1 cellular context compared by ENCODE assay signal in the genomic region with DNA sequence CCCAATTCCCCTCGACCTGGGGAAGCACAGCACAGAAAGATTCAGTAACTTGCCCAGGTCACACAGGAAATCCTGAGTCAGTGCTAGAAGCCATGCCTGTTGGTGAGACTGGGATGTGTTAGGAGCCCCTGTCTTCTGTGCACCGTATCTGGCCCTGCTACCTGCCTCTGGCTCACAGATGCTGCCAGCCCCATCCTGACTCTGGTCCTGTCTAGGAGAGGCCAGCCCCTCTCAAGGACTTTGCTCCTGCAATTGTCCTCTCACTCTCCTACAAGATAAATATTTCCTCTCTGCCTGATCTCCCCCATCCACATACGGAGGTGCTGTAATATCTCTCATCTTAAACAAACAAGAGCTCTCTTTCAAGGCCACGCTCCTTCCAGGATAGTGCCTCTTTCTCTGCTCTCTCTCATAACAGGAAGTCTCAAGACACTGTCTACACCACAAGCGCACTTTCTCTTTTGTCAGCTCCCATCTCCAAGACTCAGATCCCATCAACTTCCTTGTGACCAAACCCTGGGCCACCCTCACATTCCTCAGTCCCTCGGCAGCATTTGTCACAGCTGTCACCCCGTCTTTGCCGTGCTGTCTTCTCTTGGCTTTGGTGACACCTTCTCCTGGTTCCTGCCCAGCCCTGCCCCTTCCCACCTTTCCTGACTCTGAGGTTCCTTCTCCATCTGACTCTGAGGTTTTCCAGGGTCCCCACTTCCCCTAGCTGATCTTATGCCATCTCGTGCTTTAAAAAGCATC.
A peak's percentile ranks its signal among the peaks of the same experiment; 100 is the strongest.
TF ChIP-seq lines count a peak whose summit lies in the region.

No MANE protein-coding gene starts in this region.

TF ChIP-seq in HepG2, 621 proteins besides CTCF, POLR2A, EP300 and RAD21 (continues in another document):
- TF ChIP-seq ZFX (CRISPR knock-in tag; IDR thresholded peaks at IDR 0.05; ENCODE audit: low read depth) (0 out of 2 replicates have a peak, but pooled peaks have one; percentile 16), GATAD2A (CRISPR knock-in tag; IDR thresholded peaks at IDR 0.05) (peak; percentile 73), ZNF768 (CRISPR knock-in tag; IDR thresholded peaks at IDR 0.05) (peak; percentile 63), SP5 (CRISPR knock-in tag; IDR thresholded peaks at IDR 0.05; ENCODE audit: borderline replicate concordance, low read depth) (no peak), SATB2 (CRISPR knock-in tag; IDR thresholded peaks at IDR 0.05) (no peak), FOXA1 (IDR thresholded peaks at IDR 0.05) (no peak), FOXA1 (CRISPR knock-in tag; IDR thresholded peaks at IDR 0.05) (peak; percentile 56; the same call in 1 of the 2 replicates), HMG20B (CRISPR knock-in tag; conservative IDR thresholded peaks at IDR 0.05) (no peak), SOX6 (IDR thresholded peaks at IDR 0.05) (no peak), SOX6 (CRISPR knock-in tag; IDR thresholded peaks at IDR 0.05) (peak; percentile 73), HNF4A (CRISPR knock-in tag; IDR thresholded peaks at IDR 0.05) (peak; percentile 77), ZSCAN25 (CRISPR knock-in tag; IDR thresholded peaks at IDR 0.05) (0 out of 2 replicates have a peak, but pooled peaks have one; percentile 28), ZNF556 (CRISPR knock-in tag; IDR thresholded peaks at IDR 0.05; ENCODE audit: borderline replicate concordance) (no peak), HMG20A (CRISPR knock-in tag; IDR thresholded peaks at IDR 0.05; ENCODE audit: borderline replicate concordance) (peak; percentile 15; the same call in 1 of the 2 replicates), NFKBIZ (CRISPR knock-in tag; IDR thresholded peaks at IDR 0.05) (no peak), ZNF720 (CRISPR knock-in tag; IDR thresholded peaks at IDR 0.05) (no peak), TBX3 (IDR thresholded peaks at IDR 0.05; ENCODE audit: borderline replicate concordance) (no peak), ETV5 (CRISPR knock-in tag; IDR thresholded peaks at IDR 0.05; ENCODE audit: borderline replicate concordance) (peak; percentile 50; the same call in 1 of the 2 replicates), SALL1 (CRISPR knock-in tag; IDR thresholded peaks at IDR 0.05) (peak; percentile 52)
- TF ChIP-seq, protein P1, sequence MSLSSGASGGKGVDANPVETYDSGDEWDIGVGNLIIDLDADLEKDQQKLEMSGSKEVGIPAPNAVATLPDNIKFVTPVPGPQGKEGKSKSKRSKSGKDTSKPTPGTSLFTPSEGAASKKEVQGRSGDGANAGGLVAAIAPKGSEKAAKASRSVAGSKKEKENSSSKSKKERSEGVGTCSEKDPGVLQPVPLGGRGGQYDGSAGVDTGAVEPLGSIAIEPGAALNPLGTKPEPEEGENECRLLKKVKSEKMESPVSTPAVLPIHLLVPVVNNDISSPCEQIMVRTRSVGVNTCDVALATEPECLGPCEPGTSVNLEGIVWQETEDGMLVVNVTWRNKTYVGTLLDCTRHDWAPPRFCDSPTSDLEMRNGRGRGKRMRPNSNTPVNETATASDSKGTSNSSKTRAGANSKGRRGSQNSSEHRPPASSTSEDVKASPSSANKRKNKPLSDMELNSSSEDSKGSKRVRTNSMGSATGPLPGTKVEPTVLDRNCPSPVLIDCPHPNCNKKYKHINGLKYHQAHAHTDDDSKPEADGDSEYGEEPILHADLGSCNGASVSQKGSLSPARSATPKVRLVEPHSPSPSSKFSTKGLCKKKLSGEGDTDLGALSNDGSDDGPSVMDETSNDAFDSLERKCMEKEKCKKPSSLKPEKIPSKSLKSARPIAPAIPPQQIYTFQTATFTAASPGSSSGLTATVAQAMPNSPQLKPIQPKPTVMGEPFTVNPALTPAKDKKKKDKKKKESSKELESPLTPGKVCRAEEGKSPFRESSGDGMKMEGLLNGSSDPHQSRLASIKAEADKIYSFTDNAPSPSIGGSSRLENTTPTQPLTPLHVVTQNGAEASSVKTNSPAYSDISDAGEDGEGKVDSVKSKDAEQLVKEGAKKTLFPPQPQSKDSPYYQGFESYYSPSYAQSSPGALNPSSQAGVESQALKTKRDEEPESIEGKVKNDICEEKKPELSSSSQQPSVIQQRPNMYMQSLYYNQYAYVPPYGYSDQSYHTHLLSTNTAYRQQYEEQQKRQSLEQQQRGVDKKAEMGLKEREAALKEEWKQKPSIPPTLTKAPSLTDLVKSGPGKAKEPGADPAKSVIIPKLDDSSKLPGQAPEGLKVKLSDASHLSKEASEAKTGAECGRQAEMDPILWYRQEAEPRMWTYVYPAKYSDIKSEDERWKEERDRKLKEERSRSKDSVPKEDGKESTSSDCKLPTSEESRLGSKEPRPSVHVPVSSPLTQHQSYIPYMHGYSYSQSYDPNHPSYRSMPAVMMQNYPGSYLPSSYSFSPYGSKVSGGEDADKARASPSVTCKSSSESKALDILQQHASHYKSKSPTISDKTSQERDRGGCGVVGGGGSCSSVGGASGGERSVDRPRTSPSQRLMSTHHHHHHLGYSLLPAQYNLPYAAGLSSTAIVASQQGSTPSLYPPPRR (CRISPR knock-in tag; IDR thresholded peaks at IDR 0.05; ENCODE audit: borderline replicate concordance), result peak; percentile 34; the same call in 1 of the 2 replicates
- TF ChIP-seq, protein P2, sequence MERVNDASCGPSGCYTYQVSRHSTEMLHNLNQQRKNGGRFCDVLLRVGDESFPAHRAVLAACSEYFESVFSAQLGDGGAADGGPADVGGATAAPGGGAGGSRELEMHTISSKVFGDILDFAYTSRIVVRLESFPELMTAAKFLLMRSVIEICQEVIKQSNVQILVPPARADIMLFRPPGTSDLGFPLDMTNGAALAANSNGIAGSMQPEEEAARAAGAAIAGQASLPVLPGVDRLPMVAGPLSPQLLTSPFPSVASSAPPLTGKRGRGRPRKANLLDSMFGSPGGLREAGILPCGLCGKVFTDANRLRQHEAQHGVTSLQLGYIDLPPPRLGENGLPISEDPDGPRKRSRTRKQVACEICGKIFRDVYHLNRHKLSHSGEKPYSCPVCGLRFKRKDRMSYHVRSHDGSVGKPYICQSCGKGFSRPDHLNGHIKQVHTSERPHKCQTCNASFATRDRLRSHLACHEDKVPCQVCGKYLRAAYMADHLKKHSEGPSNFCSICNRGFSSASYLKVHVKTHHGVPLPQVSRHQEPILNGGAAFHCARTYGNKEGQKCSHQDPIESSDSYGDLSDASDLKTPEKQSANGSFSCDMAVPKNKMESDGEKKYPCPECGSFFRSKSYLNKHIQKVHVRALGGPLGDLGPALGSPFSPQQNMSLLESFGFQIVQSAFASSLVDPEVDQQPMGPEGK (CRISPR knock-in tag; IDR thresholded peaks at IDR 0.05), result 0 out of 2 replicates have a peak, but pooled peaks have one; percentile 21
- TF ChIP-seq, protein P3, sequence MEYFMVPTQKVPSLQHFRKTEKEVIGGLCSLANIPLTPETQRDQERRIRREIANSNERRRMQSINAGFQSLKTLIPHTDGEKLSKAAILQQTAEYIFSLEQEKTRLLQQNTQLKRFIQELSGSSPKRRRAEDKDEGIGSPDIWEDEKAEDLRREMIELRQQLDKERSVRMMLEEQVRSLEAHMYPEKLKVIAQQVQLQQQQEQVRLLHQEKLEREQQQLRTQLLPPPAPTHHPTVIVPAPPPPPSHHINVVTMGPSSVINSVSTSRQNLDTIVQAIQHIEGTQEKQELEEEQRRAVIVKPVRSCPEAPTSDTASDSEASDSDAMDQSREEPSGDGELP (IDR thresholded peaks at IDR 0.05; ENCODE audit: borderline replicate concordance, low read depth), result no peak
- TF ChIP-seq, protein P4, sequence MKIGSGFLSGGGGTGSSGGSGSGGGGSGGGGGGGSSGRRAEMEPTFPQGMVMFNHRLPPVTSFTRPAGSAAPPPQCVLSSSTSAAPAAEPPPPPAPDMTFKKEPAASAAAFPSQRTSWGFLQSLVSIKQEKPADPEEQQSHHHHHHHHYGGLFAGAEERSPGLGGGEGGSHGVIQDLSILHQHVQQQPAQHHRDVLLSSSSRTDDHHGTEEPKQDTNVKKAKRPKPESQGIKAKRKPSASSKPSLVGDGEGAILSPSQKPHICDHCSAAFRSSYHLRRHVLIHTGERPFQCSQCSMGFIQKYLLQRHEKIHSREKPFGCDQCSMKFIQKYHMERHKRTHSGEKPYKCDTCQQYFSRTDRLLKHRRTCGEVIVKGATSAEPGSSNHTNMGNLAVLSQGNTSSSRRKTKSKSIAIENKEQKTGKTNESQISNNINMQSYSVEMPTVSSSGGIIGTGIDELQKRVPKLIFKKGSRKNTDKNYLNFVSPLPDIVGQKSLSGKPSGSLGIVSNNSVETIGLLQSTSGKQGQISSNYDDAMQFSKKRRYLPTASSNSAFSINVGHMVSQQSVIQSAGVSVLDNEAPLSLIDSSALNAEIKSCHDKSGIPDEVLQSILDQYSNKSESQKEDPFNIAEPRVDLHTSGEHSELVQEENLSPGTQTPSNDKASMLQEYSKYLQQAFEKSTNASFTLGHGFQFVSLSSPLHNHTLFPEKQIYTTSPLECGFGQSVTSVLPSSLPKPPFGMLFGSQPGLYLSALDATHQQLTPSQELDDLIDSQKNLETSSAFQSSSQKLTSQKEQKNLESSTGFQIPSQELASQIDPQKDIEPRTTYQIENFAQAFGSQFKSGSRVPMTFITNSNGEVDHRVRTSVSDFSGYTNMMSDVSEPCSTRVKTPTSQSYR (CRISPR knock-in tag; IDR thresholded peaks at IDR 0.05; ENCODE audit: borderline replicate concordance), result 0 out of 2 replicates have a peak, but pooled peaks have one; percentile 19
- TF ChIP-seq, protein P5, sequence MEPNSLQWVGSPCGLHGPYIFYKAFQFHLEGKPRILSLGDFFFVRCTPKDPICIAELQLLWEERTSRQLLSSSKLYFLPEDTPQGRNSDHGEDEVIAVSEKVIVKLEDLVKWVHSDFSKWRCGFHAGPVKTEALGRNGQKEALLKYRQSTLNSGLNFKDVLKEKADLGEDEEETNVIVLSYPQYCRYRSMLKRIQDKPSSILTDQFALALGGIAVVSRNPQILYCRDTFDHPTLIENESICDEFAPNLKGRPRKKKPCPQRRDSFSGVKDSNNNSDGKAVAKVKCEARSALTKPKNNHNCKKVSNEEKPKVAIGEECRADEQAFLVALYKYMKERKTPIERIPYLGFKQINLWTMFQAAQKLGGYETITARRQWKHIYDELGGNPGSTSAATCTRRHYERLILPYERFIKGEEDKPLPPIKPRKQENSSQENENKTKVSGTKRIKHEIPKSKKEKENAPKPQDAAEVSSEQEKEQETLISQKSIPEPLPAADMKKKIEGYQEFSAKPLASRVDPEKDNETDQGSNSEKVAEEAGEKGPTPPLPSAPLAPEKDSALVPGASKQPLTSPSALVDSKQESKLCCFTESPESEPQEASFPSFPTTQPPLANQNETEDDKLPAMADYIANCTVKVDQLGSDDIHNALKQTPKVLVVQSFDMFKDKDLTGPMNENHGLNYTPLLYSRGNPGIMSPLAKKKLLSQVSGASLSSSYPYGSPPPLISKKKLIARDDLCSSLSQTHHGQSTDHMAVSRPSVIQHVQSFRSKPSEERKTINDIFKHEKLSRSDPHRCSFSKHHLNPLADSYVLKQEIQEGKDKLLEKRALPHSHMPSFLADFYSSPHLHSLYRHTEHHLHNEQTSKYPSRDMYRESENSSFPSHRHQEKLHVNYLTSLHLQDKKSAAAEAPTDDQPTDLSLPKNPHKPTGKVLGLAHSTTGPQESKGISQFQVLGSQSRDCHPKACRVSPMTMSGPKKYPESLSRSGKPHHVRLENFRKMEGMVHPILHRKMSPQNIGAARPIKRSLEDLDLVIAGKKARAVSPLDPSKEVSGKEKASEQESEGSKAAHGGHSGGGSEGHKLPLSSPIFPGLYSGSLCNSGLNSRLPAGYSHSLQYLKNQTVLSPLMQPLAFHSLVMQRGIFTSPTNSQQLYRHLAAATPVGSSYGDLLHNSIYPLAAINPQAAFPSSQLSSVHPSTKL (CRISPR knock-in tag; IDR thresholded peaks at IDR 0.05), result peak; percentile 80
- TF ChIP-seq, protein P6, sequence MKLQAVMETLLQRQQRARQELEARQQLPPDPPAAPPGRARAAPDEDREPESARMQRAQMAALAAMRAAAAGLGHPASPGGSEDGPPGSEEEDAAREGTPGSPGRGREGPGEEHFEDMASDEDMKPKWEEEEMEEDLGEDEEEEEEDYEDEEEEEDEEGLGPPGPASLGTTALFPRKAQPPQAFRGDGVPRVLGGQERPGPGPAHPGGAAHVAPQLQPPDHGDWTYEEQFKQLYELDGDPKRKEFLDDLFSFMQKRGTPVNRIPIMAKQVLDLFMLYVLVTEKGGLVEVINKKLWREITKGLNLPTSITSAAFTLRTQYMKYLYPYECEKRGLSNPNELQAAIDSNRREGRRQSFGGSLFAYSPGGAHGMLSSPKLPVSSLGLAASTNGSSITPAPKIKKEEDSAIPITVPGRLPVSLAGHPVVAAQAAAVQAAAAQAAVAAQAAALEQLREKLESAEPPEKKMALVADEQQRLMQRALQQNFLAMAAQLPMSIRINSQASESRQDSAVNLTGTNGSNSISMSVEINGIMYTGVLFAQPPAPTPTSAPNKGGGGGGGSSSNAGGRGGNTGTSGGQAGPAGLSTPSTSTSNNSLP (IDR thresholded peaks at IDR 0.05; ENCODE audit: low read depth, low read length), result no peak
- TF ChIP-seq, protein P7, sequence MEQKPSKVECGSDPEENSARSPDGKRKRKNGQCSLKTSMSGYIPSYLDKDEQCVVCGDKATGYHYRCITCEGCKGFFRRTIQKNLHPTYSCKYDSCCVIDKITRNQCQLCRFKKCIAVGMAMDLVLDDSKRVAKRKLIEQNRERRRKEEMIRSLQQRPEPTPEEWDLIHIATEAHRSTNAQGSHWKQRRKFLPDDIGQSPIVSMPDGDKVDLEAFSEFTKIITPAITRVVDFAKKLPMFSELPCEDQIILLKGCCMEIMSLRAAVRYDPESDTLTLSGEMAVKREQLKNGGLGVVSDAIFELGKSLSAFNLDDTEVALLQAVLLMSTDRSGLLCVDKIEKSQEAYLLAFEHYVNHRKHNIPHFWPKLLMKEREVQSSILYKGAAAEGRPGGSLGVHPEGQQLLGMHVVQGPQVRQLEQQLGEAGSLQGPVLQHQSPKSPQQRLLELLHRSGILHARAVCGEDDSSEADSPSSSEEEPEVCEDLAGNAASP (CRISPR knock-in tag; IDR thresholded peaks at IDR 0.05; ENCODE audit: borderline replicate concordance), result 0 out of 2 replicates have a peak, but pooled peaks have one; percentile 14
- TF ChIP-seq, protein P8, sequence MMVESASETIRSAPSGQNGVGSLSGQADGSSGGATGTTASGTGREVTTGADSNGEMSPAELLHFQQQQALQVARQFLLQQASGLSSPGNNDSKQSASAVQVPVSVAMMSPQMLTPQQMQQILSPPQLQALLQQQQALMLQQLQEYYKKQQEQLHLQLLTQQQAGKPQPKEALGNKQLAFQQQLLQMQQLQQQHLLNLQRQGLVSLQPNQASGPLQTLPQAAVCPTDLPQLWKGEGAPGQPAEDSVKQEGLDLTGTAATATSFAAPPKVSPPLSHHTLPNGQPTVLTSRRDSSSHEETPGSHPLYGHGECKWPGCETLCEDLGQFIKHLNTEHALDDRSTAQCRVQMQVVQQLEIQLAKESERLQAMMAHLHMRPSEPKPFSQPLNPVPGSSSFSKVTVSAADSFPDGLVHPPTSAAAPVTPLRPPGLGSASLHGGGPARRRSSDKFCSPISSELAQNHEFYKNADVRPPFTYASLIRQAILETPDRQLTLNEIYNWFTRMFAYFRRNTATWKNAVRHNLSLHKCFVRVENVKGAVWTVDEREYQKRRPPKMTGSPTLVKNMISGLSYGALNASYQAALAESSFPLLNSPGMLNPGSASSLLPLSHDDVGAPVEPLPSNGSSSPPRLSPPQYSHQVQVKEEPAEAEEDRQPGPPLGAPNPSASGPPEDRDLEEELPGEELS (CRISPR knock-in tag; IDR thresholded peaks at IDR 0.05), result peak; percentile 55; the same call in 1 of the 2 replicates
